ENCODE assay signal across 8 cellular contexts in genomic region chrX:119791437-119792231, GRCh38. TPM values are rescaled to one million over a fixed set of nuclear protein-coding genes. Genes with fewer than 3 reads are reported as not detected.
DNase-seq lines count a peak whose midpoint lies in the region; ATAC-seq, FAIRE-seq and TF ChIP-seq lines count a peak whose summit lies in the region.

Gene RPL39, minus strand, starts transcription at chrX:119791630. Its CDS starts 54 bp downstream, at chrX:119791576.

- ATAC-seq in CD4-positive, CD25-positive, alpha-beta regulatory T cell (ENCODE audit: low read depth in 2 of 2) = peak; percentile 94 to 96
- ATAC-seq in GM19438 (IDR thresholded peaks at IDR 0.05; ENCODE audit: low read depth, unreplicated experiment) (peak; percentile 80), HG03571 (IDR thresholded peaks at IDR 0.05; ENCODE audit: unreplicated experiment) (peak; percentile 91), HepG2 (peak; percentile 95)

- peak within 1 kb of the TSS; percentile 95 to 98 (median 97) for H3K27ac Mint-ChIP-seq in CD4-positive, CD25-positive, alpha-beta regulatory T cell
- H3K27ac Mint-ChIP-seq in dendritic cell treated with granulocyte-macrophage colony-stimulating factor and Interleukin-4, amounts not matched to agents 40 ng/mL and 50 ng/mL, for 4 days = peak within 1 kb of the TSS; percentile 92

- CTCF ChIA-PET in HepG2 (lab: Yijun Ruan, JAX; ENCODE audit: low intra/inter-chr PET ratio, low total read pairs) = no interaction called here

- no peak within 1 kb of the TSS for H2AFZ ChIP-seq in HepG2 (ENCODE audit: low read length)

- peak; percentile 77 to 91 (median 86) for DNase-seq in CD4-positive, CD25-positive, alpha-beta regulatory T cell
- peak; percentile 89 for DNase-seq in NCI-H774 (lab: John Stamatoyannopoulos, UW)
- DNase-seq in activated CD4-positive, alpha-beta T cell treated with anti-CD3 and anti-CD28 coated beads, Interleukin-2, amount 50 U/mL, for 4 hours = peak; percentile 74 to 78
- peak; percentile 81 for DNase-seq in HepG2 (ENCODE audit: low spot score)
- peak; percentile 77 for DNase-seq in stimulated activated CD4-positive, alpha-beta T cell treated with anti-CD3 and anti-CD28 coated beads, Interleukin-4, amount 100 ng/mL, for 1 hour

- POLR2A ChIA-PET in HepG2 (lab: Yijun Ruan, JAX) = interaction anchor here (0.7 to 3.1 kb wide), 31 partner anchors 9 to 323 kb away, joined by 3 to 78 read pairs (median 5); partner anchors contain the start of genes NDUFA1, NKAP, RNF113A and SEPTIN6

- in situ Hi-C loops in HepG2 (cut with HindIII; ENCODE audit: extremely low pct_ligation_motif_present, low pct_unique_long_range_greater_than_20kb) = no loop called here

- H3K4me2 ChIP-seq in HepG2 (ENCODE audit: low read depth, low read length) = peak within 1 kb of the TSS; percentile 84

- peak within 1 kb of the TSS; percentile 94 for H3K27ac ChIP-seq in CD4-positive, CD25-positive, alpha-beta regulatory T cell (ENCODE audit: insufficient read depth, low read length, poor library complexity, severe bottlenecking)
- peak within 1 kb of the TSS; percentile 98 for H3K27ac ChIP-seq in HepG2 (ENCODE audit: extremely low read length, insufficient read depth, low read length)

- H3K27me3 ChIP-seq in CD4-positive, CD25-positive, alpha-beta regulatory T cell (ENCODE audit: control insufficient read depth, insufficient read depth, low read length) = no peaks in the 10 kb centered on the region
- no peaks in the 10 kb centered on the region for H3K27me3 ChIP-seq in HepG2 (ENCODE audit: control insufficient read depth in 1 of 2, insufficient read depth in 2 of 2, low read length in 2 of 2)

- peak; percentile 4 for FAIRE-seq in HepG2 (lab: Jason Lieb, UNC)

- no peaks in the 10 kb centered on the region for H3K27me3 Mint-ChIP-seq in CD4-positive, CD25-positive, alpha-beta regulatory T cell
- H3K27me3 Mint-ChIP-seq in dendritic cell treated with granulocyte-macrophage colony-stimulating factor and Interleukin-4, amounts not matched to agents 40 ng/mL and 50 ng/mL, for 4 days = no peaks in the 10 kb centered on the region

- intact Hi-C loops in dendritic cell treated with granulocyte-macrophage colony-stimulating factor and Interleukin-4, amounts not matched to agents 40 ng/mL and 50 ng/mL, for 4 days (cut with micrococcal nuclease) = loop anchor here (2.0 to 5.0 kb wide), 3 partner anchors 34 to 151 kb away; partner anchors contain the start of genes NDUFA1, NKAP, RNF113A and SOWAHD
- intact Hi-C loops in HepG2 (cut with micrococcal nuclease; ENCODE audit: unreplicated experiment) = loop anchor here (2.0 kb wide), 2 partner anchors 35 to 79 kb away; partner anchors contain the start of genes NDUFA1 and RNF113A

- H3K4me3 ChIP-seq in CD4-positive, CD25-positive, alpha-beta regulatory T cell (ENCODE audit: low read depth, low read length) = peak within 1 kb of the TSS; percentile 89
- peak within 1 kb of the TSS; percentile 77 to 83 (median 79) for H3K4me3 ChIP-seq in HepG2 (replicated peaks in 1 of 3; ENCODE audit: insufficient read depth in 1 of 3, low read depth in 2 of 3, low read length in 3 of 3)

- WGBS in HepG2 (ENCODE audit: low lambda C conversion rate) = 0% methylated on average over 21 of the region's 58 CpGs

- H3K4me1 ChIP-seq in CD4-positive, CD25-positive, alpha-beta regulatory T cell (ENCODE audit: control insufficient read depth, insufficient read depth, low read length, poor library complexity, severe bottlenecking) = peaks cover 25% of the 10 kb centered on the region
- H3K4me1 ChIP-seq in HepG2 (ENCODE audit: insufficient read depth, low read length) = peaks cover 38% of the 10 kb centered on the region

- H4K20me1 ChIP-seq in HepG2 (ENCODE audit: insufficient read depth, low read length) = peaks cover 38% of the 10 kb centered on the region

- H3K36me3 ChIP-seq in CD4-positive, CD25-positive, alpha-beta regulatory T cell (ENCODE audit: control insufficient read depth, insufficient read depth, low read length) = peaks cover 20% of the 10 kb centered on the region
- peaks cover 0 to 18% of the 10 kb centered on the region in 2 experiments; a peak in 1 of 5 replicates for H3K36me3 ChIP-seq in HepG2 (replicated peaks in 1 of 2; ENCODE audit: control insufficient read depth in 1 of 2, insufficient read depth in 2 of 2, low read length in 2 of 2)

- peaks cover 0 to 43% (median 16%) of the 10 kb centered on the region in 4 donors for H3K4me1 Mint-ChIP-seq in CD4-positive, CD25-positive, alpha-beta regulatory T cell
- H3K4me1 Mint-ChIP-seq in dendritic cell treated with granulocyte-macrophage colony-stimulating factor and Interleukin-4, amounts not matched to agents 40 ng/mL and 50 ng/mL, for 4 days (ENCODE audit: low read depth) = peaks cover 12% of the 10 kb centered on the region

- H3K4me3 Mint-ChIP-seq in CD4-positive, CD25-positive, alpha-beta regulatory T cell = peak within 1 kb of the TSS; percentile 96 to 100 (median 98)
- H3K4me3 Mint-ChIP-seq in dendritic cell treated with granulocyte-macrophage colony-stimulating factor and Interleukin-4, amounts not matched to agents 40 ng/mL and 50 ng/mL, for 4 days = peak within 1 kb of the TSS; percentile 88

- no peak for TF ChIP-seq CTCF in HepG2 (CRISPR knock-in tag; IDR thresholded peaks at IDR 0.05)

- peak within 1 kb of the TSS; percentile 88 for H3K9ac ChIP-seq in HepG2 (ENCODE audit: insufficient read depth, low read depth, low read length)

- H3K9me3 Mint-ChIP-seq in CD4-positive, CD25-positive, alpha-beta regulatory T cell = no peaks in the 10 kb centered on the region
- H3K9me3 Mint-ChIP-seq in dendritic cell treated with granulocyte-macrophage colony-stimulating factor and Interleukin-4, amounts not matched to agents 40 ng/mL and 50 ng/mL, for 4 days = no peaks in the 10 kb centered on the region

- H3K79me2 ChIP-seq in HepG2 (ENCODE audit: insufficient read depth, low read length) = peaks cover 45% of the 10 kb centered on the region

- H3K36me3 Mint-ChIP-seq in CD4-positive, CD25-positive, alpha-beta regulatory T cell = peaks cover 13% of the 10 kb centered on the region
- peaks cover 38% of the 10 kb centered on the region for H3K36me3 Mint-ChIP-seq in dendritic cell treated with granulocyte-macrophage colony-stimulating factor and Interleukin-4, amounts not matched to agents 40 ng/mL and 50 ng/mL, for 4 days (ENCODE audit: low read depth)

- H3K9me3 ChIP-seq in CD4-positive, CD25-positive, alpha-beta regulatory T cell (ENCODE audit: control insufficient read depth in 2 of 2, low read length in 2 of 2) = no peaks in the 10 kb centered on the region
- H3K9me3 ChIP-seq in HepG2 (ENCODE audit: low read length) = no peaks in the 10 kb centered on the region

- TF ChIP-seq POLR2A in HepG2 (IDR thresholded peaks at IDR 0.05; ENCODE audit: insufficient read depth in 1 of 2, low read depth in 2 of 2, low read length in 2 of 2) = peak; percentile 88 to 92

- TF ChIP-seq RAD21 in HepG2 (CRISPR knock-in tag; IDR thresholded peaks at IDR 0.05) = peak; percentile 5; the same call in 1 of the 2 replicates

- TF ChIP-seq EP300 in HepG2 (IDR thresholded peaks at IDR 0.05; ENCODE audit: low read depth in 2 of 2, low read length in 2 of 2) = no peak
- no peak for TF ChIP-seq EP300 in HepG2 (CRISPR knock-in tag; IDR thresholded peaks at IDR 0.05; ENCODE audit: borderline replicate concordance)

- BruUV-seq in HepG2 (replicated peaks; lab: Mats Ljungman, UMichigan) = TSS peak; percentile 88

TF ChIP-seq in HepG2, 621 proteins besides CTCF, POLR2A, EP300 and RAD21 (continues in another document):
- TF ChIP-seq SKI (IDR thresholded peaks at IDR 0.05; ENCODE audit: partially characterized antibody) (no peak), GABPA (IDR thresholded peaks at IDR 0.05; ENCODE audit: low read depth, low read length) (peak; percentile 60), GABPA (CRISPR knock-in tag; IDR thresholded peaks at IDR 0.05; ENCODE audit: low read depth) (peak; percentile 87), ZNF160 (CRISPR knock-in tag; IDR thresholded peaks at IDR 0.05) (0 out of 2 replicates have a peak, but pooled peaks have one; percentile 19), ZNF691 (CRISPR knock-in tag; IDR thresholded peaks at IDR 0.05; ENCODE audit: borderline replicate concordance, low read depth) (peak; percentile 19; the same call in 1 of the 2 replicates), ZNF468 (CRISPR knock-in tag; IDR thresholded peaks at IDR 0.05) (no peak), SALL1 (CRISPR knock-in tag; IDR thresholded peaks at IDR 0.05) (peak; percentile 40; the same call in 1 of the 2 replicates)

RNA-seq across cellular contexts. Expression of gene RPL39, which starts in this region (rescaled TPM):
- total RNA-seq in CD4-positive, CD25-positive, alpha-beta regulatory T cell = 2,712 TPM
- polyA plus RNA-seq in CD4-positive, CD25-positive, alpha-beta regulatory T cell = 1,000 to 10,000 TPM; 3,971 to 5,634 (median 4,678) TPM
- total RNA-seq in HepG2 (2016; rRNA removed; fragmentation: Illumina TruSeq; extraction: Trizol) = 3,547 and 3,928 TPM in 2 replicates
- 5,522 and 6,331 TPM in 2 replicates for total RNA-seq in HepG2 (2016; cell fraction: cytosol; rRNA removed; fragmentation: Illumina TruSeq; extraction: Trizol; ENCODE audit: low read depth)
- total RNA-seq in HepG2 (2016; cell fraction: insoluble cytoplasmic fraction; rRNA removed; fragmentation: Illumina TruSeq; extraction: Trizol) = 3,541 and 3,944 TPM in 2 replicates
- total RNA-seq in HepG2 (2016; cell fraction: membrane; rRNA removed; fragmentation: Illumina TruSeq; extraction: Trizol) = 8,253 and 8,590 TPM in 2 replicates
- 1,224 and 1,272 TPM in 2 replicates for total RNA-seq in HepG2 (2016; cell fraction: nucleus; rRNA removed; fragmentation: Illumina TruSeq; extraction: Trizol)
- polyA plus RNA-seq in HepG2 (2011; rRNA removed) = 2,024 and 2,312 TPM in 2 replicates
- polyA plus RNA-seq in HepG2 (2011; cell fraction: cytosol; rRNA removed) = 1,813 and 3,532 TPM in 2 replicates
- polyA plus RNA-seq in HepG2 (2011; cell fraction: nucleus; rRNA removed) = 603 and 692 TPM in 2 replicates
- polyA plus RNA-seq in HepG2 (2012) = 6,677 and 8,105 TPM in 2 replicates
- polyA plus RNA-seq in HepG2 (2016; cell fraction: cytosol; fragmentation: Illumina TruSeq; extraction: Trizol; ENCODE audit: low read depth) = 5,588 and 5,933 TPM in 2 replicates
- polyA plus RNA-seq in HepG2 (2016; cell fraction: insoluble cytoplasmic fraction; fragmentation: Illumina TruSeq; extraction: Trizol; ENCODE audit: low read depth) = 3,018 and 3,146 TPM in 2 replicates
- polyA plus RNA-seq in HepG2 (2016; cell fraction: membrane; fragmentation: Illumina TruSeq; extraction: Trizol; ENCODE audit: low read depth) = 6,670 and 7,089 TPM in 2 replicates
- 1,707 and 1,826 TPM in 2 replicates for polyA plus RNA-seq in HepG2 (2016; cell fraction: nucleus; fragmentation: Illumina TruSeq; extraction: Trizol; ENCODE audit: insufficient read depth, low read depth)
- polyA minus RNA-seq in HepG2 (2011; rRNA and poly(A)+ RNA removed; ENCODE audit: low replicate concordance) = 70.8 and 199 TPM in 2 replicates
- polyA minus RNA-seq in HepG2 (2011; cell fraction: cytosol; rRNA and poly(A)+ RNA removed) = 275 and 347 TPM in 2 replicates
- polyA minus RNA-seq in HepG2 (2011; cell fraction: nucleus; rRNA and poly(A)+ RNA removed) = 102 and 178 TPM in 2 replicates

Comparison
In these comparisons a context has a peak if more than half of its experiments do, and no peak if none do; other contexts are left out.
1. Peak in every context shown above with its lines: DNase-seq, ATAC-seq, H3K4me3 ChIP-seq and H3K27ac ChIP-seq.